In genomic region chr1:177966199-177966598, GRCh38 we compare ENCODE assay signal across 27 cellular contexts. TPM values are rescaled to one million over a fixed set of nuclear protein-coding genes. Genes with fewer than 3 reads are reported as not detected.
"Had no signal": no experiment of that assay in that cellular context is flagged by ENCODE, and none has a peak within 500 bp of the region (broad histone marks: within the 10 kb centered on the region; RNA-seq: fewer than 3 reads in every experiment).

No MANE protein-coding gene starts in this region.

- ATAC-seq: gastrocnemius medialis; naive thymus-derived CD4-positive, alpha-beta T cell; pancreas; sciatic nerve had no signal

- H3K9me3 ChIP-seq: ascending aorta, esophagus squamous epithelium, gastrocnemius medialis, pancreas, prostate gland, thoracic aorta had no signal

- DNase-seq: activated CD4-positive, alpha-beta T cell treated with anti-CD3 and anti-CD28 coated beads for 4 hours; activated CD4-positive, alpha-beta T cell treated with anti-CD3 and anti-CD28 coated beads, Interleukin-2, amount 50 U/mL, for 4 hours; activated effector memory CD4-positive, alpha-beta T cell treated with anti-CD3 and anti-CD28 coated beads, Interleukin-2, amount 50 U/mL, for 16 hours; activated naive CD4-positive, alpha-beta T cell treated with anti-CD3 and anti-CD28 coated beads for 36 hours; activated naive CD8-positive, alpha-beta T cell treated with anti-CD3 and anti-CD28 coated beads for 36 hours; activated T-cell treated with anti-CD3 and anti-CD28 coated beads, Interleukin-2, amount 50 U/mL, for 1 hour; caudate nucleus; cortex of kidney; esophagus squamous epithelium; gastrocnemius medialis; glutamatergic neuron; hippocampal formation; immature natural killer cell; midbrain; naive thymus-derived CD4-positive, alpha-beta T cell; nucleus accumbens; pancreas; retina; stimulated activated CD4-positive, alpha-beta T cell treated with anti-CD3 and anti-CD28 coated beads, Interleukin-12 subunit alpha, Interleukin-12 subunit beta, amount 100 ng/mL, for 4 hours; stimulated activated CD4-positive, alpha-beta T cell treated with anti-CD3 and anti-CD28 coated beads, Interleukin-4, amount 100 ng/mL, for 1 hour; trophoblast cell had no signal

- H3K27me3 ChIP-seq: ascending aorta, esophagus squamous epithelium, gastrocnemius medialis, pancreas had no signal

- H3K4me3 ChIP-seq: ascending aorta, esophagus squamous epithelium, gastrocnemius medialis, pancreas, prostate gland, skin epidermis, thoracic aorta had no signal

- H3K4me1 ChIP-seq: ascending aorta, esophagus squamous epithelium, prostate gland had no signal

- H3K36me3 ChIP-seq: prostate gland had no signal

RNA-seq across cellular contexts. Expression of gene SEC16B, which starts 3.7 kb away (rescaled TPM):
- total RNA-seq: activated naive CD4-positive, alpha-beta T cell treated with anti-CD3 and anti-CD28 coated beads for 36 hours; activated naive CD8-positive, alpha-beta T cell treated with anti-CD3 and anti-CD28 coated beads for 36 hours; activated T-helper 1 cell treated with anti-CD3 and anti-CD28 coated beads, Interleukin-12 subunit alpha, Interleukin-12 subunit beta, Interleukin-2, Interleukin-4 antibody, amounts not matched to agents 30 ng/mL and 10 ng/mL and 1 ng/mL, durations not matched to agents 14 hours and 24 hours and 36 hours had no signal
- polyA plus RNA-seq: naive thymus-derived CD4-positive, alpha-beta T cell had no signal
